Comparison of ENCODE assay signal across 8 cellular contexts in genomic region chr15:63896336-63897115, GRCh38.
DNase-seq lines count a peak whose midpoint lies in the region; ATAC-seq and TF ChIP-seq lines count a peak whose summit lies in the region.

No MANE protein-coding gene starts in this region.

- TF ChIP-seq CTCF in GM10266 (IDR thresholded peaks at IDR 0.05; ENCODE audit: control insufficient read depth, insufficient read depth, low read depth, missing control alignments) = no peak
- TF ChIP-seq CTCF in activated CD8-positive, alpha-beta T cell treated with anti-CD3 and anti-CD28 coated beads for 36 hours (IDR thresholded peaks at IDR 0.05) = no peak

- peak; percentile 77 for ATAC-seq in GM21381 (IDR thresholded peaks at IDR 0.05; ENCODE audit: unreplicated experiment)
- peak; percentile 56 for ATAC-seq in HG03558 (IDR thresholded peaks at IDR 0.05; ENCODE audit: extremely low read depth, unreplicated experiment)
- peak; percentile 31 for ATAC-seq in activated CD8-positive, alpha-beta T cell treated with anti-CD3 and anti-CD28 coated beads for 36 hours

- intact Hi-C loops in activated CD8-positive, alpha-beta T cell treated with anti-CD3 and anti-CD28 coated beads for 36 hours (cut with micrococcal nuclease) = loop anchor here (10.0 kb wide), 1 partner anchor 292 kb away; no protein-coding TSS in a partner anchor

- H3K27ac ChIP-seq in subcutaneous abdominal adipose tissue (ENCODE audit: low read depth, low read length) = peak overlapping the region; percentile 38

- H3K4me1 ChIP-seq in subcutaneous abdominal adipose tissue (ENCODE audit: control insufficient read depth in 5 of 5, insufficient read depth in 5 of 5, low read length in 5 of 5) = peaks cover 9 to 68% (median 54%) of the 10 kb centered on the region in 5 donors

- H3K4me1 Mint-ChIP-seq in activated CD8-positive, alpha-beta T cell treated with anti-CD3 and anti-CD28 coated beads for 36 hours (ENCODE audit: low read depth) = peaks cover 68% of the 10 kb centered on the region

- no peaks in the 10 kb centered on the region for H3K36me3 Mint-ChIP-seq in activated CD8-positive, alpha-beta T cell treated with anti-CD3 and anti-CD28 coated beads for 36 hours (ENCODE audit: low read depth)

- no peaks in the 10 kb centered on the region for H3K36me3 ChIP-seq in subcutaneous abdominal adipose tissue (ENCODE audit: control insufficient read depth in 5 of 5, insufficient read depth in 5 of 5, low read length in 5 of 5)

- no peak overlapping the region for H3K4me3 Mint-ChIP-seq in activated CD8-positive, alpha-beta T cell treated with anti-CD3 and anti-CD28 coated beads for 36 hours

- POLR2A ChIA-PET in activated CD8-positive, alpha-beta T cell treated with anti-CD3 and anti-CD28 coated beads for 36 hours (lab: Charles Lee) = interaction anchor here (1.3 kb wide), 1 partner anchor 167 kb away, joined by 5 read pairs; no protein-coding TSS in a partner anchor

- peak overlapping the region in 3 of 5 donors; percentile 26 to 52 (median 46) for H3K9ac ChIP-seq in subcutaneous abdominal adipose tissue (ENCODE audit: low read length in 5 of 5)

- peak overlapping the region in 1 of 5 donors; percentile 12 for H3K4me3 ChIP-seq in subcutaneous abdominal adipose tissue (ENCODE audit: low read depth in 1 of 5, low read length in 5 of 5)

- H3K9me3 Mint-ChIP-seq in activated CD8-positive, alpha-beta T cell treated with anti-CD3 and anti-CD28 coated beads for 36 hours = no peaks in the 10 kb centered on the region

- no peaks in the 10 kb centered on the region for H3K27me3 ChIP-seq in subcutaneous abdominal adipose tissue (ENCODE audit: control insufficient read depth in 5 of 5, insufficient read depth in 4 of 5, low read length in 5 of 5)

- no peaks in the 10 kb centered on the region for H3K9me3 ChIP-seq in subcutaneous abdominal adipose tissue (ENCODE audit: control insufficient read depth in 5 of 5, low read length in 5 of 5)

- H3K27ac Mint-ChIP-seq in activated CD8-positive, alpha-beta T cell treated with anti-CD3 and anti-CD28 coated beads for 36 hours = peak overlapping the region; percentile 16

- no peaks in the 10 kb centered on the region for H3K27me3 Mint-ChIP-seq in activated CD8-positive, alpha-beta T cell treated with anti-CD3 and anti-CD28 coated beads for 36 hours

- DNase-seq in GM10266 (ENCODE audit: extremely low spot score) (peak; percentile 79), kidney tubule cell (ENCODE audit: low spot score) (peak; percentile 78), NCI-H187 (lab: John Stamatoyannopoulos, UW) (no peak), superior temporal gyrus (ENCODE audit: extremely low spot score) (no peak)
- peak; percentile 71 for DNase-seq in activated CD8-positive, alpha-beta T cell treated with anti-CD3 and anti-CD28 coated beads for 36 hours

- CTCF ChIA-PET in activated CD8-positive, alpha-beta T cell treated with anti-CD3 and anti-CD28 coated beads for 36 hours (lab: Charles Lee) = interaction anchor here (0.7 to 1.9 kb wide), 3 partner anchors 143 to 172 kb away, joined by 3 to 5 read pairs (median 4); partner anchors contain the start of gene DAPK2

Comparison
In these comparisons a context has a peak if more than half of its experiments do, and no peak if none do; other contexts are left out.
1. DNase-seq: peak in GM10266 (single experiment), activated CD8-positive, alpha-beta T cell treated with anti-CD3 and anti-CD28 coated beads for 36 hours (single experiment) and kidney tubule cell (single experiment); none in NCI-H187 (0 of 2) and superior temporal gyrus (single experiment).
2. Peak in every context shown above with its lines, with median percentiles within 50 percentile points of each other: ATAC-seq.